In the genomic region with DNA sequence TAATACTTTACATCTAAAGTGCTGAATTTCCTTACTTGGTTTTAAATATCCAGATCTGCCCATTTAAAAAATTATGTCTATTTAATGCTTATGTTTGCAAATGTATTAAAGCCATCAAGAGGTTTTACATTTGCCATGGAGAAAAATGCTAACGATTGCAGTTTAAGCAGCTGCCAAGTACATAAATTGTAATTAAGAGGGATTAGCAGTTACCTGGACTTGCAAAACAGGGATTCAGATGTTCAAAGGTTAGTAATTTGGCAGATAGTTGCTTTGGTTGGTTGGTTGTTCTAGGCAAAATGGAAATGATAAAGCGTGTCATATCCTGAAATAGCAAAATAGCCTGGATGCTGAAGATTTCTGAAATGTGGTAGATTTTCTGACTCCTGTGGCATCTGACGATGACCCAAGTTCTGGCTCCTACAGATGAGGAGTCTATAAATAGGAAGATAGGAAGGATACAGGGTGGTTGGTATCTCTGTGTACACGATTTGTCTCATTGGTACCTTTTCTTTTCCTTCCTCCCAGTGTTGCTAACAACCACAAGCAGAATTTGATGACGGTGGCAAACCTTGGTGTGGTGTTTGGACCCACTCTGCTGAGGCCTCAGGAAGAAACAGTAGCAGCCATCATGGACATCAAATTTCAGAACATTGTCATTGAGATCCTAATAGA, we compare ENCODE assay signal across 1 cellular context.
TF ChIP-seq lines count a peak whose summit lies in the region.

No MANE protein-coding gene starts in this region.

TF ChIP-seq in IMR-90, 13 proteins besides CTCF, POLR2A, EP300 and RAD21 (continued from another document):
- TF ChIP-seq, protein P1, sequence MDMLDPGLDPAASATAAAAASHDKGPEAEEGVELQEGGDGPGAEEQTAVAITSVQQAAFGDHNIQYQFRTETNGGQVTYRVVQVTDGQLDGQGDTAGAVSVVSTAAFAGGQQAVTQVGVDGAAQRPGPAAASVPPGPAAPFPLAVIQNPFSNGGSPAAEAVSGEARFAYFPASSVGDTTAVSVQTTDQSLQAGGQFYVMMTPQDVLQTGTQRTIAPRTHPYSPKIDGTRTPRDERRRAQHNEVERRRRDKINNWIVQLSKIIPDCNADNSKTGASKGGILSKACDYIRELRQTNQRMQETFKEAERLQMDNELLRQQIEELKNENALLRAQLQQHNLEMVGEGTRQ (IDR thresholded peaks at IDR 0.05; ENCODE audit: low read depth, low read length) = no peak
- TF ChIP-seq RCOR1 (IDR thresholded peaks at IDR 0.05; ENCODE audit: insufficient replicate concordance, low read length) (no peak), RFX5 (IDR thresholded peaks at IDR 0.05; ENCODE audit: low read depth, low read length) (no peak)
